ENCODE assay signal across 8 cellular contexts in genomic region chr11:31509412-31510345, GRCh38. TPM values are rescaled to one million over a fixed set of nuclear protein-coding genes. Genes with fewer than 3 reads are reported as not detected.
DNase-seq lines count a peak whose midpoint lies in the region; TF ChIP-seq lines count a peak whose summit lies in the region.

TSS of gene ELP4 (plus strand) at chr11:31509767. CDS start at chr11:31509785, 18 bp downstream.
TSS of gene IMMP1L (minus strand) at chr11:31509622. CDS start at chr11:31463276, 46,346 bp downstream.

- peak within 1 kb of the TSS; percentile 91 for H3K4me3 ChIP-seq in H7 (ENCODE audit: insufficient read depth, low read depth, low read length)
- H3K4me3 ChIP-seq in neural cell (ENCODE audit: low read length), result peak within 1 kb of the TSS; percentile 84
- peak within 1 kb of the TSS; percentile 73 to 94 (median 88) for H3K4me3 ChIP-seq in stomach

- WGBS in stomach, 5 donors, result 0% methylated on average over 36 to 47 of the region's 47 CpGs

- H3K36me3 ChIP-seq in H7 (replicated peaks; ENCODE audit: control insufficient read depth, insufficient read depth, low read length) (no peaks in the 10 kb centered on the region), neural cell (ENCODE audit: insufficient read depth, low read length) (peaks cover 3% of the 10 kb centered on the region), stomach (peaks cover 0 to 7% (median 3%) of the 10 kb centered on the region in 4 donors)

- TF ChIP-seq POLR2A in stomach (IDR thresholded peaks at IDR 0.05), result peak in 2 of 4 donors; percentile 7 to 36

- TF ChIP-seq EP300 in neural cell (conservative IDR thresholded peaks at IDR 0.05; ENCODE audit: poor library complexity, severe bottlenecking) (peak; percentile 12), stomach (IDR thresholded peaks at IDR 0.05) (no peak)

- H3F3A ChIP-seq in neural cell (ENCODE audit: insufficient read depth, low read length, poor library complexity, severe bottlenecking), result no peaks in the 10 kb centered on the region

- TF ChIP-seq RAD21 in neural cell (conservative IDR thresholded peaks at IDR 0.05), result peak; percentile 44

- H3K4me2 ChIP-seq in neural cell (ENCODE audit: low read length), result peak within 1 kb of the TSS; percentile 96

- no peaks in the 10 kb centered on the region for H3K9me3 ChIP-seq in neural cell (ENCODE audit: low read length)
- H3K9me3 ChIP-seq in stomach, result no peaks in the 10 kb centered on the region

- DNase-seq in ELF-1 (ENCODE audit: low read depth, low spot score) (peak; percentile 99), H7 (peak; percentile 92), M059J (ENCODE audit: low read depth) (peak; percentile 97), SHP77 (lab: John Stamatoyannopoulos, UW) (peak; percentile 98 to 99), fibroblast of the conjunctiva (ENCODE audit: low read depth) (peak; percentile 92), stomach (peak; percentile 97)
- peak; percentile 91 for DNase-seq in activated effector memory CD4-positive, alpha-beta T cell treated with Interleukin-2 at 50 U/mL for 16 hours

- peaks cover 0 to 43% (median 25%) of the 10 kb centered on the region in 4 donors for H3K4me1 ChIP-seq in stomach

- H3K27ac ChIP-seq in neural cell (ENCODE audit: low read length) (peak within 1 kb of the TSS; percentile 85), stomach (peak within 1 kb of the TSS; percentile 80 to 89 (median 88))

- H3K79me2 ChIP-seq in neural cell (replicated peaks; ENCODE audit: insufficient read depth, low read length), result peaks cover 57% of the 10 kb centered on the region

- H3K9ac ChIP-seq in neural cell (ENCODE audit: low read length), result peak within 1 kb of the TSS; percentile 79

- H4K20me1 ChIP-seq in neural cell (ENCODE audit: insufficient read depth), result no peaks in the 10 kb centered on the region

- H3K27me3 ChIP-seq in H7 (ENCODE audit: control insufficient read depth, insufficient read depth, low read length), result no peaks in the 10 kb centered on the region
- H3K27me3 ChIP-seq in neural cell (ENCODE audit: insufficient read depth, low read depth, low read length), result no peaks in the 10 kb centered on the region
- no peaks in the 10 kb centered on the region for H3K27me3 ChIP-seq in stomach

- no peak for TF ChIP-seq CTCF in neural cell (IDR thresholded peaks at IDR 0.05; ENCODE audit: poor library complexity, severe bottlenecking)
- TF ChIP-seq CTCF in stomach (IDR thresholded peaks at IDR 0.05), result peak in 1 of 7 experiments; percentile 5

- H2AFZ ChIP-seq in neural cell (ENCODE audit: low read depth, low read length), result peak within 1 kb of the TSS; percentile 66

- intact Hi-C loops in stomach (cut with DNase I; ENCODE audit: low total_unique reads), result no loop called here

- H3K9me2 ChIP-seq in neural cell (ENCODE audit: insufficient read depth, low read length), result no peaks in the 10 kb centered on the region

TF ChIP-seq in neural cell, 6 proteins besides CTCF, POLR2A, EP300 and RAD21:
- TF ChIP-seq TAF1 (IDR thresholded peaks at IDR 0.05; ENCODE audit: low read depth) (peak; percentile 94), MXI1 (conservative IDR thresholded peaks at IDR 0.05; ENCODE audit: poor library complexity, severe bottlenecking) (peak; percentile 74), SMC3 (conservative IDR thresholded peaks at IDR 0.05; ENCODE audit: poor library complexity) (peak; percentile 52), REST (IDR thresholded peaks at IDR 0.05; ENCODE audit: borderline replicate concordance) (peak; percentile 67), POLR2AphosphoS5 (IDR thresholded peaks at IDR 0.05) (peak; percentile 81), EZH2 (IDR thresholded peaks at IDR 0.05; ENCODE audit: borderline replicate concordance, insufficient read depth, low read length, poor library complexity, severe bottlenecking) (no peak)

RNA-seq across cellular contexts. Expression of gene ELP4, which starts in this region (rescaled TPM):
- 28.0 and 35.5 TPM in 2 replicates for total RNA-seq in H7 (2014; rRNA removed; shearing (Covaris generic))
- 60.0 and 93.0 TPM in 2 replicates for total RNA-seq in M059J (2014; rRNA removed; shearing (Covaris generic))
- polyA plus RNA-seq in neural cell (21.6 and 30.4 TPM in 2 replicates), stomach (10 to 100 TPM in 1 of 3 donors, 1 to 10 TPM in 2; 8.3 to 13.3 (median 9.5) TPM)
- 72.6 and 74.2 TPM in 2 replicates for polyA minus RNA-seq in neural cell
- 10 to 100 TPM; 12.6 to 70.0 (median 54.7) TPM for total RNA-seq in stomach

RNA-seq across cellular contexts. Expression of gene IMMP1L, which starts in this region (rescaled TPM):
- 23.5 and 33.2 TPM in 2 replicates for total RNA-seq in H7 (2014; rRNA removed; shearing (Covaris generic))
- 42.7 and 49.3 TPM in 2 replicates for total RNA-seq in M059J (2014; rRNA removed; shearing (Covaris generic))
- polyA plus RNA-seq in neural cell (283 and 386 TPM in 2 replicates), stomach (10 to 100 TPM; 27.6 to 46.3 (median 41.8) TPM)
- polyA minus RNA-seq in neural cell, result 48.2 and 65.2 TPM in 2 replicates
- total RNA-seq in stomach, result 10 to 100 TPM in 3 of 5 donors, 1 to 10 TPM in 2; 3.1 to 28.6 (median 12.8) TPM

Comparison
In these comparisons a context has a peak if more than half of its experiments do, and no peak if none do; other contexts are left out.
1. Peak in every context shown above with its lines: DNase-seq, H3K4me3 ChIP-seq and H3K27ac ChIP-seq.